Comparison of ENCODE assay signal across 29 cellular contexts in genomic region chrX:98481636-98482035, GRCh38.
"Had no signal": no experiment of that assay in that cellular context is flagged by ENCODE, and none has a peak within 500 bp of the region (broad histone marks: within the 10 kb centered on the region; RNA-seq: fewer than 3 reads in every experiment).

No MANE protein-coding gene starts in this region.

- H3K4me1 Mint-ChIP-seq: stimulated activated effector memory CD8-positive, alpha-beta T cell treated with anti-CD3 and anti-CD28 coated beads, Interleukin-12 subunit alpha, Interleukin-12 subunit beta, amount 100 ng/mL, for 72 hours; stimulated activated memory B cell treated with anti-CD40 and anti-IgM and Interleukin-4, amounts not matched to agents 10 μg/mL and 1 μg/mL and 100 μg/mL, for 72 hours; stimulated activated naive B cell treated with anti-CD40 and anti-IgM and Interleukin-4, amounts not matched to agents 10 μg/mL and 1 μg/mL and 100 μg/mL, for 72 hours; stimulated activated naive CD8-positive, alpha-beta T cell treated with anti-CD3 and anti-CD28 coated beads, Interleukin-15, amount 100 ng/mL, for 72 hours had no signal

- FAIRE-seq: urothelium cell line had no signal

- H3K27ac Mint-ChIP-seq: stimulated activated effector memory CD8-positive, alpha-beta T cell treated with anti-CD3 and anti-CD28 coated beads, Interleukin-12 subunit alpha, Interleukin-12 subunit beta, amount 100 ng/mL, for 72 hours; stimulated activated memory B cell treated with anti-CD40 and anti-IgM and Interleukin-4, amounts not matched to agents 10 μg/mL and 1 μg/mL and 100 μg/mL, for 72 hours; stimulated activated naive B cell treated with anti-CD40 and anti-IgM and Interleukin-4, amounts not matched to agents 10 μg/mL and 1 μg/mL and 100 μg/mL, for 72 hours; stimulated activated naive CD8-positive, alpha-beta T cell treated with anti-CD3 and anti-CD28 coated beads, Interleukin-15, amount 100 ng/mL, for 72 hours; stimulated activated naive CD8-positive, alpha-beta T cell treated with anti-CD3 and anti-CD28 coated beads, Interleukin-15, Interleukin-2, amounts not matched to agents 100 ng/mL and 50 ng/mL, for 24 hours; type B pancreatic cell had no signal

- H3K4me3 Mint-ChIP-seq: stimulated activated effector memory CD8-positive, alpha-beta T cell treated with anti-CD3 and anti-CD28 coated beads, Interleukin-12 subunit alpha, Interleukin-12 subunit beta, amount 100 ng/mL, for 72 hours; stimulated activated memory B cell treated with anti-CD40 and anti-IgM and Interleukin-4, amounts not matched to agents 10 μg/mL and 1 μg/mL and 100 μg/mL, for 72 hours; stimulated activated naive B cell treated with anti-CD40 and anti-IgM and Interleukin-4, amounts not matched to agents 10 μg/mL and 1 μg/mL and 100 μg/mL, for 72 hours; stimulated activated naive CD8-positive, alpha-beta T cell treated with anti-CD3 and anti-CD28 coated beads, Interleukin-15, amount 100 ng/mL, for 72 hours; stimulated activated naive CD8-positive, alpha-beta T cell treated with anti-CD3 and anti-CD28 coated beads, Interleukin-15, Interleukin-2, amounts not matched to agents 100 ng/mL and 50 ng/mL, for 24 hours; type B pancreatic cell had no signal

- H3K27me3 Mint-ChIP-seq: stimulated activated memory B cell treated with anti-CD40 and anti-IgM and Interleukin-4, amounts not matched to agents 10 μg/mL and 1 μg/mL and 100 μg/mL, for 72 hours; stimulated activated naive B cell treated with anti-CD40 and anti-IgM and Interleukin-4, amounts not matched to agents 10 μg/mL and 1 μg/mL and 100 μg/mL, for 72 hours; stimulated activated naive CD8-positive, alpha-beta T cell treated with anti-CD3 and anti-CD28 coated beads, Interleukin-15, amount 100 ng/mL, for 72 hours; stimulated activated naive CD8-positive, alpha-beta T cell treated with anti-CD3 and anti-CD28 coated beads, Interleukin-15, Interleukin-2, amounts not matched to agents 100 ng/mL and 50 ng/mL, for 24 hours; type B pancreatic cell had no signal

- DNase-seq: stimulated activated CD4-positive, alpha-beta T cell treated with anti-CD3 and anti-CD28 coated beads, Interleukin-2, amount 100 ng/mL, for 48 hours; stimulated activated CD4-positive, alpha-beta T cell treated with anti-CD3 and anti-CD28 coated beads, Interleukin-4, amount 100 ng/mL, for 1 hour; stimulated activated CD4-positive, alpha-beta T cell treated with anti-CD3 and anti-CD28 coated beads, Interleukin-4, amount 100 ng/mL, for 24 hours; stimulated activated CD4-positive, alpha-beta T cell treated with anti-CD3 and anti-CD28 coated beads, Interleukin-4, amount 100 ng/mL, for 4 hours; stimulated activated CD8-positive, alpha-beta memory T cell treated with anti-CD3 and anti-CD28 coated beads, Interleukin-4, amount 100 ng/mL, for 48 hours; stimulated activated naive B cell treated with anti-CD40 and anti-IgM and Interleukin-4, amounts not matched to agents 10 μg/mL and 1 μg/mL and 100 μg/mL, for 72 hours; stimulated activated naive CD4-positive, alpha-beta T cell; stimulated activated naive CD4-positive, alpha-beta T cell treated with Interleukin-2 at 50 U/mL for 16 hours; stimulated activated naive CD8-positive, alpha-beta T cell treated with anti-CD3 and anti-CD28 coated beads, Interleukin-15, amount 100 ng/mL, for 72 hours; stimulated activated naive CD8-positive, alpha-beta T cell treated with anti-CD3 and anti-CD28 coated beads, Interleukin-15, Interleukin-2, amounts not matched to agents 100 U/mL and 50 U/mL, for 24 hours; stomach; substantia nigra; testis; thyroid gland; tibial artery; transverse colon; trophoblast cell; upper lobe of left lung; upper lobe of right lung; uterus had no signal

- H3K36me3 Mint-ChIP-seq: stimulated activated effector memory CD8-positive, alpha-beta T cell treated with anti-CD3 and anti-CD28 coated beads, Interleukin-12 subunit alpha, Interleukin-12 subunit beta, amount 100 ng/mL, for 72 hours; stimulated activated memory B cell treated with anti-CD40 and anti-IgM and Interleukin-4, amounts not matched to agents 10 μg/mL and 1 μg/mL and 100 μg/mL, for 72 hours; stimulated activated naive B cell treated with anti-CD40 and anti-IgM and Interleukin-4, amounts not matched to agents 10 μg/mL and 1 μg/mL and 100 μg/mL, for 72 hours; type B pancreatic cell had no signal

- H3K9me3 ChIP-seq: stomach, suprapubic skin, testis, thoracic aorta, thyroid gland, tibial artery, tibial nerve, transverse colon, upper lobe of left lung, upper lobe of right lung, uterus, vagina had no signal

- H3K4me3 ChIP-seq: stomach, suprapubic skin, testis, thoracic aorta, thyroid gland, tibial artery, tibial nerve, transverse colon, upper lobe of left lung, upper lobe of right lung, uterus, vagina had no signal

- H3K27me3 ChIP-seq: stomach, suprapubic skin, testis, thyroid gland, tibial artery, transverse colon, upper lobe of left lung, upper lobe of right lung, uterus, vagina had no signal

- H3K4me1 ChIP-seq: stomach, suprapubic skin, testis, thyroid gland, tibial artery, tibial nerve, transverse colon, upper lobe of left lung, upper lobe of right lung, uterus, vagina had no signal

- ATAC-seq: stimulated activated effector memory CD8-positive, alpha-beta T cell treated with anti-CD3 and anti-CD28 coated beads, Interleukin-12 subunit alpha, Interleukin-12 subunit beta, amount 100 ng/mL, for 72 hours; stimulated activated memory B cell treated with anti-CD40 and anti-IgM and Interleukin-4, amounts not matched to agents 10 μg/mL and 1 μg/mL and 100 μg/mL, for 72 hours; stimulated activated naive B cell treated with anti-CD40 and anti-IgM and Interleukin-4, amounts not matched to agents 10 μg/mL and 1 μg/mL and 100 μg/mL, for 72 hours; stimulated activated naive CD8-positive, alpha-beta T cell treated with anti-CD3 and anti-CD28 coated beads, Interleukin-15, amount 100 ng/mL, for 72 hours; stimulated activated naive CD8-positive, alpha-beta T cell treated with anti-CD3 and anti-CD28 coated beads, Interleukin-15, Interleukin-2, amounts not matched to agents 100 U/mL and 50 U/mL, for 24 hours; upper lobe of right lung had no signal

- H3K27ac ChIP-seq: stomach, suprapubic skin, testis, thoracic aorta, thyroid gland, tibial artery, tibial nerve, transverse colon, upper lobe of left lung, upper lobe of right lung, uterus, vagina had no signal

- H3K36me3 ChIP-seq: stomach, suprapubic skin, thoracic aorta, thyroid gland, tibial artery, tibial nerve, transverse colon, upper lobe of left lung, upper lobe of right lung, uterus, vagina had no signal

- H3K9me3 Mint-ChIP-seq: stimulated activated effector memory CD8-positive, alpha-beta T cell treated with anti-CD3 and anti-CD28 coated beads, Interleukin-12 subunit alpha, Interleukin-12 subunit beta, amount 100 ng/mL, for 72 hours; stimulated activated memory B cell treated with anti-CD40 and anti-IgM and Interleukin-4, amounts not matched to agents 10 μg/mL and 1 μg/mL and 100 μg/mL, for 72 hours; stimulated activated naive CD8-positive, alpha-beta T cell treated with anti-CD3 and anti-CD28 coated beads, Interleukin-15, amount 100 ng/mL, for 72 hours; stimulated activated naive CD8-positive, alpha-beta T cell treated with anti-CD3 and anti-CD28 coated beads, Interleukin-15, Interleukin-2, amounts not matched to agents 100 ng/mL and 50 ng/mL, for 24 hours had no signal
